In genomic region chr12:66539451-66539850, GRCh38 we compare ENCODE assay signal across 16 cellular contexts.
"Had no signal": no experiment of that assay in that cellular context is flagged by ENCODE, and none has a peak within 500 bp of the region (broad histone marks: within the 10 kb centered on the region; RNA-seq: fewer than 3 reads in every experiment).

No MANE protein-coding gene starts in this region.

- DNase-seq: dorsolateral prefrontal cortex; effector CD4-positive, alpha-beta T cell; head of caudate nucleus; kidney; mesenchymal stem cell; mucosa of descending colon; naive B cell; pancreas; stimulated activated CD4-positive, alpha-beta T cell treated with anti-CD3 and anti-CD28 coated beads, Interleukin-12 subunit alpha, Interleukin-12 subunit beta, amount 100 ng/mL, for 4 hours; stimulated activated CD4-positive, alpha-beta T cell treated with anti-CD3 and anti-CD28 coated beads, Interleukin-1b, Interleukin-23, amount 100 ng/mL, for 48 hours; stimulated activated CD4-positive, alpha-beta T cell treated with anti-CD3 and anti-CD28 coated beads, Interleukin-4, amount 100 ng/mL, for 1 hour; stimulated activated CD8-positive, alpha-beta memory T cell treated with anti-CD3 and anti-CD28 coated beads, Interleukin-4, amount 100 ng/mL, for 48 hours; stimulated activated naive CD4-positive, alpha-beta T cell; stimulated activated naive CD8-positive, alpha-beta T cell treated with anti-CD3 and anti-CD28 coated beads, Interleukin-15, amount 100 ng/mL, for 72 hours; thyroid gland; trophoblast cell had no signal
